Comparison of ENCODE assay signal across 21 cellular contexts in the genomic region with DNA sequence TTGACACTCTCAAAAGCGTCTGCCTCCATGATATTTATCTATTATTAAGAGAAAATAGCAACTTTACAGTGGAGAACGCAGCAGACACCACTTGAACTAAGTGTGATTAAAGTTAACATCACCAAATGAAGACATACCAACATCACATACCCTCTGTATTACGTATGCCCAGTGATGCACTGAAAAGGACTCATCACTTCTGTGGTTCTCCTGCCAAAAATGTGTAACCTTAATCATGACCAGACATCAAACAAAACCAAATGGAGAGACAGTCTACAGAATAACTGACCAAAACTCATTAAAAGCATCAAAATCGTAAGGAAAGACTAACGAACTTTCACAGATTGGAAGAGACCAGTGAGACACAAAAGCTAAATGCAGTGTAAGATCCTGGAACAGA.
DNase-seq lines count a peak whose midpoint lies in the region; ATAC-seq and TF ChIP-seq lines count a peak whose summit lies in the region.
"Had no signal": no experiment of that assay in that cellular context is flagged by ENCODE, and none has a peak within 500 bp of the region (broad histone marks: within the 10 kb centered on the region; RNA-seq: fewer than 3 reads in every experiment).

No MANE protein-coding gene starts in this region.

- peak; percentile 11 for ATAC-seq in foreskin keratinocyte
- ATAC-seq: A549; stimulated activated naive CD8-positive, alpha-beta T cell treated with anti-CD3 and anti-CD28 coated beads, Interleukin-15, amount 100 ng/mL, for 72 hours had no signal

- no peak overlapping the region for H3K27ac ChIP-seq in AG04450 (ENCODE audit: low read depth, low read length)
- H3K27ac ChIP-seq in foreskin keratinocyte = no peak overlapping the region
- H3K27ac ChIP-seq in stomach = no peak overlapping the region
- H3K27ac ChIP-seq: A549, ovary had no signal

- H3K4me1 ChIP-seq in adipocyte (ENCODE audit: control insufficient read depth, insufficient read depth, low read length) (peaks cover 25% of the 10 kb centered on the region), foreskin keratinocyte (peaks cover 21% of the 10 kb centered on the region), stomach (peaks cover 0 to 20% (median 9%) of the 10 kb centered on the region in 4 donors)

- H3K9me3 ChIP-seq in AG04450 (ENCODE audit: control insufficient read depth, insufficient read depth, low read length) (no peaks in the 10 kb centered on the region), adipocyte (ENCODE audit: control insufficient read depth, low read length) (no peaks in the 10 kb centered on the region), stomach (no peaks in the 10 kb centered on the region)
- H3K9me3 ChIP-seq: A549, ovary had no signal

- DNase-seq in AG04450 (ENCODE audit: low read depth, low spot score) (peak; percentile 46), HCEC 1CT (peak; percentile 91), adipocyte (ENCODE audit: low read depth) (peak; percentile 36), foreskin keratinocyte (peak in 1 of 2 donors; percentile 18), stomach (no peak), HPDE6-E6E7 (ENCODE audit: extremely low spot score) (no peak), islet precursor cell (no peak)
- no peak for DNase-seq in stimulated activated CD4-positive, alpha-beta T cell treated with anti-CD3 and anti-CD28 coated beads, Interleukin-12 subunit alpha, Interleukin-12 subunit beta, amount 100 ng/mL, for 4 hours
- DNase-seq: activated CD4-positive, alpha-beta memory T cell treated with anti-CD3 and anti-CD28 coated beads for 36 hours; activated naive CD4-positive, alpha-beta T cell treated with anti-CD3 and anti-CD28 coated beads for 36 hours; activated T-cell treated with anti-CD3 and anti-CD28 coated beads, Interleukin-2, amount 50 U/mL, for 1 hour; CD4-positive, alpha-beta memory T cell; foreskin melanocyte; kidney glomerular epithelial cell; naive B cell; NCI-H2107; NCI-H510A treated with DMSO at 0.1 percent for 48 hours; ovary; SHP77; stimulated activated naive CD8-positive, alpha-beta T cell treated with anti-CD3 and anti-CD28 coated beads, Interleukin-15, amount 100 ng/mL, for 72 hours had no signal

- WGBS in stomach, 5 donors = 86 to 93% (median 88%) methylated on average over 5 of the region's 5 CpGs

- intact Hi-C loops in stomach (cut with DNase I; ENCODE audit: low total_unique reads) = no loop called here

- no peak for TF ChIP-seq POLR2A in stomach (IDR thresholded peaks at IDR 0.05)

- no peak overlapping the region for H3K9ac ChIP-seq in adipocyte (ENCODE audit: low read length)

- H3K36me3 ChIP-seq in adipocyte (ENCODE audit: control insufficient read depth, insufficient read depth, low read length, severe bottlenecking) = no peaks in the 10 kb centered on the region
- H3K36me3 ChIP-seq in stomach = peaks cover 0 to 12% (median 5%) of the 10 kb centered on the region in 4 donors
- H3K36me3 ChIP-seq: ovary had no signal

- TF ChIP-seq CTCF in AG04450 (IDR thresholded peaks at IDR 0.05; ENCODE audit: low read depth, low read length) = no peak
- no peak for TF ChIP-seq CTCF in foreskin keratinocyte (conservative IDR thresholded peaks at IDR 0.05)
- TF ChIP-seq CTCF in stomach (IDR thresholded peaks at IDR 0.05) = no peak

- CTCF ChIA-PET in AG04450 (lab: Charles Lee) = interaction anchor here (0.5 to 4.6 kb wide), 4 partner anchors 27 to 945 kb away, joined by 4 to 33 read pairs (median 18); a partner anchor contains a TSS

- no peaks in the 10 kb centered on the region for H3K27me3 ChIP-seq in AG04450 (ENCODE audit: control insufficient read depth, insufficient read depth, low read length)
- H3K27me3 ChIP-seq in adipocyte (replicated peaks; ENCODE audit: control insufficient read depth, insufficient read depth, low read length) = no peaks in the 10 kb centered on the region
- H3K27me3 ChIP-seq in foreskin keratinocyte = no peaks in the 10 kb centered on the region
- no peaks in the 10 kb centered on the region for H3K27me3 ChIP-seq in stomach
- H3K27me3 ChIP-seq: ovary had no signal

- no peak for TF ChIP-seq EP300 in stomach (IDR thresholded peaks at IDR 0.05)

- POLR2A ChIA-PET in AG04450 (lab: Yijun Ruan, JAX) = no interaction called here

- no peak overlapping the region for H3K4me3 ChIP-seq in AG04450 (ENCODE audit: low read depth, low read length)
- no peak overlapping the region for H3K4me3 ChIP-seq in adipocyte (ENCODE audit: low read length)
- no peak overlapping the region for H3K4me3 ChIP-seq in stomach
- H3K4me3 ChIP-seq: A549, ovary had no signal

Comparison
In these comparisons a context has a peak if more than half of its experiments do, and no peak if none do; other contexts are left out.
1. DNase-seq: peak in AG04450 (single experiment), HCEC 1CT (single experiment) and adipocyte (single experiment); none in stimulated activated CD4-positive, alpha-beta T cell treated with anti-CD3 and anti-CD28 coated beads, Interleukin-12 subunit alpha, Interleukin-12 subunit beta, amount 100 ng/mL, for 4 hours (single experiment), stomach (single experiment), HPDE6-E6E7 (single experiment) and islet precursor cell (single experiment).